Comparison of ENCODE assay signal across 15 cellular contexts in the genomic region with DNA sequence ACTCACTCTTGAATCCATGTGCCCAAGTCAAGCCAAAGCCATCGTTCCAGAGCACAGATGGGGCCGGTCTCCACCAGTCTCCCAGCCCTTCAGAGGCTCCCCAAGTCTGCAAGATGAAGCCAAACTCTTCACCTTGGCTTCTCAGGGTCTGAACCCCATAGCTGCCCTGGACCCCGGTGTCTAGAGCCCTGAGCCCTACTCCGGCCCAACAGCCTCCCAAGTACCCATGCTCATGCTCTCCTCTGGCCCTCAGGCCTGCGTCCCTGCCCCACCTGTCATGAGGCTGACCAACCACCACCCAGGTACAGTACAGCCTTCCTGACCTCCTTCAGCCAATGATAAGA. TPM values are rescaled to one million over a fixed set of nuclear protein-coding genes. Genes with fewer than 3 reads are reported as not detected.
A peak's percentile ranks its signal among the peaks of the same experiment; 100 is the strongest.
DNase-seq lines count a peak whose midpoint lies in the region; ATAC-seq and TF ChIP-seq lines count a peak whose summit lies in the region.
"Had no signal": no experiment of that assay in that cellular context is flagged by ENCODE, and none has a peak within 500 bp of the region (broad histone marks: within the 10 kb centered on the region; RNA-seq: fewer than 3 reads in every experiment).

No MANE protein-coding gene starts in this region.

- no peak overlapping the region for H3K4me2 ChIP-seq in mesenchymal stem cell (ENCODE audit: low read length, poor library complexity, severe bottlenecking)

- peaks cover 6% of the 10 kb centered on the region; the same call in 1 of the 2 replicates for H3K27me3 Mint-ChIP-seq in HFFc6 (ENCODE audit: insufficient read depth)
- peaks cover 18% of the 10 kb centered on the region for H3K27me3 Mint-ChIP-seq in stimulated activated memory B cell treated with anti-CD40 and anti-IgM and Interleukin-4, amounts not matched to agents 10 μg/mL and 1 μg/mL and 100 μg/mL, for 72 hours

- peak overlapping the region; percentile 35 for H4K8ac ChIP-seq in mesenchymal stem cell (ENCODE audit: low read length)

- no peak overlapping the region for H2BK5ac ChIP-seq in mesenchymal stem cell (ENCODE audit: low read depth, low read length, poor library complexity, severe bottlenecking)

- peaks cover 8% of the 10 kb centered on the region for H3K79me1 ChIP-seq in mesenchymal stem cell (replicated peaks; ENCODE audit: low read length, poor library complexity, severe bottlenecking)

- peak overlapping the region in 1 of 2 experiments; percentile 47 for H3K4ac ChIP-seq in mesenchymal stem cell (ENCODE audit: low read depth in 1 of 2, low read length in 2 of 2)

- H3K27ac ChIP-seq in adipose tissue (ENCODE audit: low read depth, low read length) (peak overlapping the region; percentile 38), mesenchymal stem cell (ENCODE audit: low read length, poor library complexity, severe bottlenecking) (no peak overlapping the region)
- H3K27ac ChIP-seq: pancreas had no signal

- no peak overlapping the region for H3K14ac ChIP-seq in mesenchymal stem cell (ENCODE audit: low read length in 2 of 2)

- H3K9me3 ChIP-seq in mesenchymal stem cell (ENCODE audit: control insufficient read depth, low read length): no peaks in the 10 kb centered on the region
- H3K9me3 ChIP-seq: pancreas, tibial artery had no signal

- H3K4me1 ChIP-seq in mesenchymal stem cell (ENCODE audit: control insufficient read depth, insufficient read depth, low read depth, low read length): peaks cover 42% of the 10 kb centered on the region

- H3K18ac ChIP-seq in mesenchymal stem cell (ENCODE audit: low read depth in 1 of 2, low read length in 2 of 2): peak overlapping the region; percentile 11 to 14

- no peak overlapping the region for H4K91ac ChIP-seq in mesenchymal stem cell (ENCODE audit: low read length)

- no peak overlapping the region for H2BK120ac ChIP-seq in mesenchymal stem cell (ENCODE audit: low read depth, low read length)

- peaks cover 0 to 5% of the 10 kb centered on the region in 2 experiments for H3K36me3 ChIP-seq in mesenchymal stem cell (ENCODE audit: control insufficient read depth in 1 of 2, insufficient read depth in 2 of 2, low read depth in 1 of 2, low read length in 2 of 2)
- H3K36me3 ChIP-seq: pancreas, tibial artery had no signal

- peak overlapping the region; percentile 26 for H2AK5ac ChIP-seq in mesenchymal stem cell (ENCODE audit: low read length, severe bottlenecking)

- H3K4me3 Mint-ChIP-seq in HFFc6: no peak overlapping the region
- H3K4me3 Mint-ChIP-seq in stimulated activated memory B cell treated with anti-CD40 and anti-IgM and Interleukin-4, amounts not matched to agents 10 μg/mL and 1 μg/mL and 100 μg/mL, for 72 hours: no peak overlapping the region
- H3K4me3 Mint-ChIP-seq: activated CD8-positive, alpha-beta T cell treated with anti-CD3 and anti-CD28 coated beads, Interleukin-2, amount 10 ng/mL, durations not matched to agents 7 days and 5 days had no signal

- peaks cover 99% of the 10 kb centered on the region for H3K4me1 Mint-ChIP-seq in HFFc6 (ENCODE audit: low read depth)
- peaks cover 34% of the 10 kb centered on the region for H3K4me1 Mint-ChIP-seq in stimulated activated memory B cell treated with anti-CD40 and anti-IgM and Interleukin-4, amounts not matched to agents 10 μg/mL and 1 μg/mL and 100 μg/mL, for 72 hours

- H3K27ac Mint-ChIP-seq in HFFc6: peak overlapping the region; percentile 100
- peak overlapping the region; percentile 15 for H3K27ac Mint-ChIP-seq in stimulated activated memory B cell treated with anti-CD40 and anti-IgM and Interleukin-4, amounts not matched to agents 10 μg/mL and 1 μg/mL and 100 μg/mL, for 72 hours
- H3K27ac Mint-ChIP-seq: activated CD8-positive, alpha-beta T cell treated with anti-CD3 and anti-CD28 coated beads, Interleukin-2, amount 10 ng/mL, durations not matched to agents 7 days and 5 days; activated naive CD8-positive, alpha-beta T cell treated with anti-CD3 and anti-CD28 coated beads, Interleukin-2, amount 10 ng/mL, durations not matched to agents 7 days and 5 days had no signal

- ATAC-seq in stimulated activated memory B cell treated with anti-CD40 and anti-IgM and Interleukin-4, amounts not matched to agents 10 μg/mL and 1 μg/mL and 100 μg/mL, for 72 hours: no peak
- ATAC-seq in GM19328 (IDR thresholded peaks at IDR 0.05; ENCODE audit: unreplicated experiment): no peak
- ATAC-seq: activated CD8-positive, alpha-beta T cell treated with anti-CD3 and anti-CD28 coated beads, Interleukin-2, amount 10 ng/mL, durations not matched to agents 7 days and 5 days; pancreas had no signal

- DNase-seq in HFFc6 (no peak), mesenchymal stem cell (no peak), dermis blood vessel endothelial cell (no peak), D341Med (ENCODE audit: low spot score) (no peak)
- DNase-seq: activated CD8-positive, alpha-beta T cell treated with anti-CD3 and anti-CD28 coated beads, Interleukin-2, amount 10 ng/mL, durations not matched to agents 7 days and 5 days; activated naive CD8-positive, alpha-beta T cell treated with anti-CD3 and anti-CD28 coated beads, Interleukin-2, amount 10 ng/mL, durations not matched to agents 7 days and 5 days; C1 segment of cervical spinal cord; DND-41; mammary epithelial cell; NCI-H2171 treated with DMSO at 0.1 percent for 48 hours; tibial artery had no signal

- no peak overlapping the region for H2BK15ac ChIP-seq in mesenchymal stem cell (ENCODE audit: low read depth, poor library complexity, severe bottlenecking)

- H3K9me3 Mint-ChIP-seq in HFFc6: no peaks in the 10 kb centered on the region
- H3K9me3 Mint-ChIP-seq in stimulated activated memory B cell treated with anti-CD40 and anti-IgM and Interleukin-4, amounts not matched to agents 10 μg/mL and 1 μg/mL and 100 μg/mL, for 72 hours: no peaks in the 10 kb centered on the region
- H3K9me3 Mint-ChIP-seq: activated naive CD8-positive, alpha-beta T cell treated with anti-CD3 and anti-CD28 coated beads, Interleukin-2, amount 10 ng/mL, durations not matched to agents 7 days and 5 days had no signal

- peak overlapping the region; percentile 1 to 9 for H2BK12ac ChIP-seq in mesenchymal stem cell (ENCODE audit: low read length in 2 of 2)

- WGBS in adipose tissue, 3 donors: 91 to 95% (median 92%) methylated on average over 5 of the region's 5 CpGs
- 97% methylated on average over 5 of the region's 5 CpGs for WGBS in mesenchymal stem cell

- no peaks in the 10 kb centered on the region for H3K27me3 ChIP-seq in mesenchymal stem cell (ENCODE audit: control insufficient read depth in 1 of 2, insufficient read depth in 1 of 2, low read length in 2 of 2)
- H3K27me3 ChIP-seq: pancreas, tibial artery had no signal

- H3K23ac ChIP-seq in mesenchymal stem cell (ENCODE audit: low read length in 2 of 2): no peak overlapping the region

- no peak overlapping the region for H3K4me3 ChIP-seq in mesenchymal stem cell (ENCODE audit: insufficient read depth in 1 of 2, low read depth in 1 of 2, low read length in 2 of 2)
- H3K4me3 ChIP-seq: pancreas, tibial artery had no signal

- H3K36me3 Mint-ChIP-seq in HFFc6 (ENCODE audit: low read depth): peaks cover 23% of the 10 kb centered on the region
- H3K36me3 Mint-ChIP-seq in stimulated activated memory B cell treated with anti-CD40 and anti-IgM and Interleukin-4, amounts not matched to agents 10 μg/mL and 1 μg/mL and 100 μg/mL, for 72 hours: peaks cover 5% of the 10 kb centered on the region

- H2AFZ ChIP-seq in mesenchymal stem cell (ENCODE audit: low read depth, low read length): no peak overlapping the region

- H3K9ac ChIP-seq in mesenchymal stem cell (ENCODE audit: low read length): no peak overlapping the region

- no peak for TF ChIP-seq CTCF in HFFc6 (IDR thresholded peaks at IDR 0.05)

RNA-seq across cellular contexts. Expression of a gene that starts 46.0 kb away (rescaled TPM):
- 10 to 100 TPM; 34.6 to 52.2 (median 42.2) TPM for total RNA-seq in HFFc6 (2021; fragmentation: NEBNext Ultra II Directional; extraction: Animal tissue kit (Norgen Biotek cat#: 25700))
- 1 to 10 TPM; 3.1 to 4.7 (median 4.2) TPM for polyA plus RNA-seq in adipose tissue
- 13.7 TPM for polyA plus RNA-seq in mesenchymal stem cell (2013, experiment 1 of 2)
- 14.9 TPM for polyA plus RNA-seq in mesenchymal stem cell (2013, experiment 2 of 2)
- total RNA-seq in dermis blood vessel endothelial cell: 12.3 and 13.2 TPM in 2 replicates
